Comparison of ENCODE assay signal across 8 cellular contexts in the genomic region with DNA sequence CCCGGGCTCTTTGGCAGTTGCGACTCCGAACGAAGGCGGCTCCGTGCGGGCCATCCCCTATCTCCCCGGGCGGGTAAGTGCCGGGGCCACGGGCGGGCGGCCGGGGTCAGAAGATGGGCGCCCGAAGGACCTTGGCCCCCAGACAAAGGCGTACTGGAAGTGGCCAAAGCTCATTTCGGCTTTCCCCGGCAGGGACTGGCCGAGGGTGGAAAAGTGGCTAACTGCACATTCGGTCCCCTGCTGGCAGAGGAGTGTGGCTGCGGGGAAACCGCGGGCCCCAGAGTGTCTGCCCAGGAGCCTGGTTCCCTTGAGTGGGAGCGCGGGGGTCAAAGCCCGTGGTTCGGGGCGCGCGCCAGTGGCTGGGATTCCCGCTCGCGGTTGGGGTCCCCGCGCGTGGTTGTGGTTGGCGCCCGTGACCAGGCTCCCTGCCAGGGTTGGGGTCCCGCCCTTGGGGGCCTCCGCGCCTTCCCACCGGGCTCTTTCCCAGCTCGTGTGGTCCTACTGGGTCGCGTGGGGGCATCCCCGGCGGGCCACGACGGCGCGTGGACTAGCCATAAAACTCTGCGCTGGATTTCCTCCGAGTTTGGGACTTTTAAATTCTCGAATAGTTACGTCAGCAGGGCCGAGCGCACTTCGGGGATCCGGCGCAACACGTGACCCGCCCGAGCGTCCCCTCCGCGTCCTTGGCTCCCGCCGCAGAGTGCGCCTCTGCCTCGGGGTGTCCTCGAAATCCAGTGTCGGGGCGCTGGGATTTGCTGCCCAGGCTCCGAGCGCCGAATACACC.
DNase-seq lines count a peak whose midpoint lies in the region; ATAC-seq and TF ChIP-seq lines count a peak whose summit lies in the region.

No MANE protein-coding gene starts in this region.

- H3K4me3 ChIP-seq in adrenal gland (peak overlapping the region; percentile 38 to 84 (median 52)), retinal pigment epithelial cell (ENCODE audit: low read length) (peak overlapping the region; percentile 73)

- peak; percentile 33 for DNase-seq in NCI-H748 (lab: John Stamatoyannopoulos, UW; ENCODE audit: unreplicated experiment)
- no peak for DNase-seq in NCI-H748 treated with DMSO at 0.1 percent for 48 hours (lab: John Stamatoyannopoulos, UW)
- DNase-seq in adrenal gland, result peak; percentile 82 to 88 (median 85)
- peak; percentile 84 for DNase-seq in left cardiac atrium
- no peak for DNase-seq in retinal pigment epithelial cell (ENCODE audit: low read depth)
- DNase-seq in putamen (ENCODE audit: low spot score), result no peak
- DNase-seq in NCI-H187 treated with DMSO at 0.1 percent for 48 hours (lab: John Stamatoyannopoulos, UW), result no peak

- TF ChIP-seq POLR2A in adrenal gland (IDR thresholded peaks at IDR 0.05), result peak; percentile 76 to 92

- 1 to 5% (median 1%) methylated on average over 7 to 77 of the region's 77 CpGs for WGBS in adrenal gland, 4 donors

- peak overlapping the region; percentile 90 to 99 (median 97) for H3K27ac ChIP-seq in adrenal gland

- peak; percentile 68 to 69 for ATAC-seq in left cardiac atrium

- peaks cover 6 to 26% of the 10 kb centered on the region in 2 donors for H3K4me1 ChIP-seq in adrenal gland (replicated peaks in 1 of 2)

- H3K27me3 ChIP-seq in adrenal gland, result no peaks in the 10 kb centered on the region

- TF ChIP-seq RAD21 in Ishikawa (IDR thresholded peaks at IDR 0.05; ENCODE audit: low read depth), result peak; percentile 19; the same call in 1 of the 2 replicates

- intact Hi-C loops in adrenal gland (cut with DNase I), result no loop called here
- intact Hi-C loops in left cardiac atrium (cut with DNase I), result loop anchor here (5.0 to 10.0 kb wide), 2 partner anchors 59 to 61 kb away; no protein-coding TSS in a partner anchor

- H3K9me3 ChIP-seq in adrenal gland (replicated peaks in 1 of 3), result no peaks in the 10 kb centered on the region

- TF ChIP-seq CTCF in adrenal gland (IDR thresholded peaks at IDR 0.05) (peak in 5 of 6 experiments; percentile 30 to 80 (median 70)), retinal pigment epithelial cell (conservative IDR thresholded peaks at IDR 0.05; ENCODE audit: low read depth, low read length) (peak; percentile 64)

- TF ChIP-seq EP300 in Ishikawa (IDR thresholded peaks at IDR 0.05; ENCODE audit: borderline replicate concordance), result no peak

- no peaks in the 10 kb centered on the region for H3K36me3 ChIP-seq in adrenal gland (replicated peaks in 1 of 2)

TF ChIP-seq in Ishikawa, 13 proteins besides CTCF, POLR2A, EP300 and RAD21:
- TF ChIP-seq, protein P1, sequence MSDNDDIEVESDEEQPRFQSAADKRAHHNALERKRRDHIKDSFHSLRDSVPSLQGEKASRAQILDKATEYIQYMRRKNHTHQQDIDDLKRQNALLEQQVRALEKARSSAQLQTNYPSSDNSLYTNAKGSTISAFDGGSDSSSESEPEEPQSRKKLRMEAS (IDR thresholded peaks at IDR 0.05), result peak; percentile 20
- TF ChIP-seq FOXM1 (IDR thresholded peaks at IDR 0.05; ENCODE audit: borderline replicate concordance, low read depth), result no peak
- TF ChIP-seq TCF12 (IDR thresholded peaks at IDR 0.05; ENCODE audit: low read depth), result peak; percentile 2; the same call in 1 of the 2 replicates
- TF ChIP-seq, protein P2, sequence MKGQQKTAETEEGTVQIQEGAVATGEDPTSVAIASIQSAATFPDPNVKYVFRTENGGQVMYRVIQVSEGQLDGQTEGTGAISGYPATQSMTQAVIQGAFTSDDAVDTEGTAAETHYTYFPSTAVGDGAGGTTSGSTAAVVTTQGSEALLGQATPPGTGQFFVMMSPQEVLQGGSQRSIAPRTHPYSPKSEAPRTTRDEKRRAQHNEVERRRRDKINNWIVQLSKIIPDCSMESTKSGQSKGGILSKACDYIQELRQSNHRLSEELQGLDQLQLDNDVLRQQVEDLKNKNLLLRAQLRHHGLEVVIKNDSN (IDR thresholded peaks at IDR 0.05), result peak; percentile 95
- peak; percentile 74 for TF ChIP-seq ZBTB7A (IDR thresholded peaks at IDR 0.05; ENCODE audit: low read depth)
- no peak for TF ChIP-seq TAF1 (IDR thresholded peaks at IDR 0.05; ENCODE audit: low read depth)
- TF ChIP-seq NFIC (IDR thresholded peaks at IDR 0.05), result peak; percentile 20; the same call in 1 of the 2 replicates
- TF ChIP-seq TEAD4 (IDR thresholded peaks at IDR 0.05), result 0 out of 2 replicates have a peak, but pooled peaks have one; percentile 9
TF ChIP-seq in Ishikawa: peak in this region for 6.

Comparison
In these comparisons a context has a peak if more than half of its experiments do, and no peak if none do; other contexts are left out.
1. DNase-seq: peak in NCI-H748 (single experiment), adrenal gland (7 of 7) and left cardiac atrium (single experiment); none in NCI-H748 treated with DMSO at 0.1 percent for 48 hours (single experiment), retinal pigment epithelial cell (single experiment), putamen (single experiment) and NCI-H187 treated with DMSO at 0.1 percent for 48 hours (single experiment).
2. intact Hi-C loops: an anchor here in left cardiac atrium (5.0 to 10.0 kb wide); none called in adrenal gland.